7 cellular contexts compared by ENCODE assay signal in the genomic region with DNA sequence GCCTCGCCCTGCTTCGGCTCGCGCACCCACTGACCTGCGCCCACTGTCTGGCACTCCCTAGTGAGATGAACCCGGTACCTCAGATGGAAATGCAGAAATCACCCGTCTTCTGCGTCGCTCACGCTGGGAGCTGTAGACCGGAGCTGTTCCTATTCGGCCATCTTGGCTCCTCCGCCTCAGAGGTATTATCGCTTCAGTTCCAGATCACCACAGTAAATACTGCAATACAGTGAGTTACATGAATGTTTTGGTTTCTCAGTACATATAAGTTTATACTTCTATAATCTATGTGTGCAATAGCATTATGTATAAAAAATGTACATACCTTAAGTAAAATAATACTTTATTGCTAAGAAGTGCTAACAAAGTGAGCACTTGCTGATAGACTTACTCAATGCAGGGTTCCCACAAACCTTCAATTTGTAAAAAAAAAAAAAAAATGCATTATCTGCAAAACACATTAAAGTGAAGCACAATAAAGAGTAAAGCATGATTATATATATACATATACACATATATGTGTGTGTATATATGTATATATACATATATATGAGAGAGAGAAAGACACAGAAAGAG.
DNase-seq lines count a peak whose midpoint lies in the region; FAIRE-seq and TF ChIP-seq lines count a peak whose summit lies in the region.
"Not testable (repeated sequence)": the region's sequence is repeated elsewhere in the genome, so short reads cannot be mapped to it uniquely, and the experiment has no call there.

No MANE protein-coding gene starts in this region.

- TF ChIP-seq EP300 in H1 (IDR thresholded peaks at IDR 0.05; ENCODE audit: borderline replicate concordance in 1 of 2, low read depth in 2 of 2, low read length in 2 of 2), result not testable (repeated sequence)

- peak overlapping the region; percentile 7 to 68; a peak in 2 of 4 replicates for H3K4me2 ChIP-seq in H1 (ENCODE audit: insufficient read depth in 1 of 2, low read depth in 2 of 2, low read length in 2 of 2)

- not testable (repeated sequence) for H3K56ac ChIP-seq in H1 (replicated peaks; ENCODE audit: insufficient read length, low read depth, low read length)

- H3K9me3 ChIP-seq in HUES64 (ENCODE audit: insufficient read depth, low read depth, low read length); H1 (ENCODE audit: insufficient read depth in 2 of 2, low read depth in 1 of 2, low read length in 1 of 2); iPS-20b (ENCODE audit: insufficient read depth, low read depth, low read length): not testable (repeated sequence)
- H3K9me3 ChIP-seq in NT2/D1 (ENCODE audit: insufficient read depth, low read length), result peaks cover 31% of the 10 kb centered on the region

- 22% methylated on average over 7 of the region's 14 CpGs for WGBS in HUES64
- WGBS in H1 (ENCODE audit: extremely low coverage in 1 of 2, insufficient coverage in 1 of 2, insufficient read length in 1 of 2, insufficient replicate concordance in 2 of 2, low coverage in 1 of 2, low lambda C conversion rate in 2 of 2, missing lambda C conversion rate in 1 of 2), 2 experiments, result 92% methylated on average over 8 of the region's 14 CpGs; no CpG with 5 or more reads in 1 of the 2 experiments

- H3K79me2 ChIP-seq in H1 (ENCODE audit: control insufficient read depth in 1 of 2, insufficient read depth in 2 of 2, low read length in 2 of 2), result not testable (repeated sequence)

- FAIRE-seq in H1 (lab: Jason Lieb, UNC), result not testable (repeated sequence)

- not testable (repeated sequence) for H2BK15ac ChIP-seq in H1 (ENCODE audit: low read length)

- not testable (repeated sequence) for H3K18ac ChIP-seq in H1 (ENCODE audit: extremely low read depth, low read length)

- not testable (repeated sequence) for H2AK5ac ChIP-seq in H1 (ENCODE audit: low read depth, low read length)

- not testable (repeated sequence) for H2BK20ac ChIP-seq in H1 (ENCODE audit: low read length)

- POLR2A ChIA-PET in H1 (lab: Charles Lee; ENCODE audit: partially characterized antibody), result interaction anchor here (0.6 to 1.3 kb wide), 2 partner anchors 10 to 59 kb away, joined by 3 read pairs; no protein-coding TSS in a partner anchor

- H3K14ac ChIP-seq in H1 (ENCODE audit: insufficient read length), result not testable (repeated sequence)

- H4K5ac ChIP-seq in H1 (ENCODE audit: insufficient read length, low read depth, low read length), result not testable (repeated sequence)

- H3K36me3 ChIP-seq in HUES64 (ENCODE audit: insufficient read depth, low read length); iPS-20b (ENCODE audit: insufficient read depth, low read depth, low read length): not testable (repeated sequence)
- H3K36me3 ChIP-seq in NT2/D1 (ENCODE audit: insufficient read depth, insufficient read length, low read length), result peaks cover 46% of the 10 kb centered on the region
- peaks cover 0 to 16% (median 0%) of the 10 kb centered on the region in 4 experiments; a peak in 1 of 8 replicates for H3K36me3 ChIP-seq in H1 (ENCODE audit: control insufficient read depth in 2 of 4, insufficient read depth in 4 of 4, low read length in 3 of 4)

- H3K9ac ChIP-seq in HUES64 (ENCODE audit: low read depth, low read length) (peak overlapping the region; percentile 76), H1 (replicated peaks in 1 of 4; ENCODE audit: extremely low read depth in 1 of 4, low read depth in 3 of 4, low read length in 3 of 4) (peak overlapping the region in 1 of 4 experiments; percentile 32; a peak in 1 of 7 replicates), iPS-20b (ENCODE audit: low read depth, low read length) (peak overlapping the region; percentile 58; the same call in 1 of the 2 replicates)
- H3K9ac ChIP-seq in NT2/D1 (ENCODE audit: insufficient read length, low read depth), result not testable (repeated sequence)

- not testable (repeated sequence) for H2BK12ac ChIP-seq in H1 (ENCODE audit: low read depth, low read length)

- not testable (repeated sequence) for TF ChIP-seq CTCF in H1 (IDR thresholded peaks at IDR 0.05; ENCODE audit: control extremely low read depth in 1 of 3, insufficient read depth in 1 of 3, low read depth in 1 of 3, low read length in 3 of 3)

- not testable (repeated sequence) for H2BK120ac ChIP-seq in H1 (replicated peaks; ENCODE audit: low read depth, low read length)

- DNase-seq in DMS79 treated with DMSO at 0.1 percent for 48 hours (lab: John Stamatoyannopoulos, UW) (peak; percentile 12), NCI-H1694 treated with DMSO at 0.1 percent for 48 hours (lab: John Stamatoyannopoulos, UW) (peak; percentile 69), NCI-H460 (ENCODE audit: extremely low read depth, low read depth) (peak; percentile 1), NT2/D1 (ENCODE audit: low read depth, low spot score) (peak; percentile 64)
- DNase-seq in H1 (ENCODE audit: low read depth in 1 of 2, low spot score in 2 of 2), result not testable (repeated sequence)

- not testable (repeated sequence) for TF ChIP-seq POLR2A in H1 (IDR thresholded peaks at IDR 0.05; ENCODE audit: control extremely low read depth in 1 of 2, low read depth in 2 of 2, low read length in 2 of 2)

- H3K27me3 ChIP-seq in HUES64 (ENCODE audit: insufficient read depth, low read length); NT2/D1 (ENCODE audit: insufficient read depth, insufficient read length); H1 (replicated peaks in 1 of 4; ENCODE audit: control insufficient read depth in 3 of 4, extremely low read depth in 1 of 4, insufficient read depth in 3 of 4, low read length in 3 of 4); iPS-20b (ENCODE audit: insufficient read depth, low read length): not testable (repeated sequence)

- H3K4me3 ChIP-seq in HUES64 (ENCODE audit: low read length), result peak overlapping the region; percentile 50
- H3K4me3 ChIP-seq in NT2/D1 (ENCODE audit: insufficient read length, low read depth), result peak overlapping the region; percentile 46
- H3K4me3 ChIP-seq in H1 (ENCODE audit: extremely low read depth in 1 of 4, insufficient read depth in 2 of 4, low read depth in 3 of 4, low read length in 4 of 4), result peak overlapping the region in 2 of 4 experiments; percentile 51 to 63; a peak in 5 of 8 replicates
- peak overlapping the region; percentile 48 for H3K4me3 ChIP-seq in iPS-20b (ENCODE audit: low read length)

- not testable (repeated sequence) for H4K91ac ChIP-seq in H1 (replicated peaks; ENCODE audit: insufficient read length, low read length)

- not testable (repeated sequence) for H4K8ac ChIP-seq in H1 (ENCODE audit: extremely low read depth, insufficient read depth, low read length)

- H3K23ac ChIP-seq in H1 (ENCODE audit: insufficient read length), result not testable (repeated sequence)

- H2AFZ ChIP-seq in H1 (ENCODE audit: low read length), result not testable (repeated sequence)

- not testable (repeated sequence) for H3K27ac ChIP-seq in HUES64 (ENCODE audit: low read depth, low read length); H1 (ENCODE audit: low read depth, low read length); iPS-20b (ENCODE audit: low read length)

- H2BK5ac ChIP-seq in H1 (ENCODE audit: low read depth, low read length), result not testable (repeated sequence)

- H3K23me2 ChIP-seq in H1 (ENCODE audit: low read depth, low read length), result not testable (repeated sequence)

- H3K79me1 ChIP-seq in H1 (ENCODE audit: low read depth, low read length), result not testable (repeated sequence)

- H4K20me1 ChIP-seq in H1 (replicated peaks in 1 of 2; ENCODE audit: control insufficient read depth in 1 of 2, insufficient read depth in 2 of 2, low read length in 2 of 2), result not testable (repeated sequence)

- not testable (repeated sequence) for TF ChIP-seq RAD21 in H1 (IDR thresholded peaks at IDR 0.05 in 1 of 2, conservative IDR thresholded peaks at IDR 0.05 in 1 of 2; ENCODE audit: low read depth in 2 of 2, low read length in 2 of 2)

- H3K4me1 ChIP-seq in HUES64 (ENCODE audit: insufficient read depth, low read length); NT2/D1 (ENCODE audit: insufficient read depth, insufficient read length); H1 (replicated peaks in 1 of 4; ENCODE audit: control insufficient read depth in 3 of 4, insufficient read depth in 4 of 4, low read length in 3 of 4); iPS-20b (ENCODE audit: insufficient read depth, low read length): not testable (repeated sequence)

- not testable (repeated sequence) for H3K4ac ChIP-seq in H1 (replicated peaks; ENCODE audit: insufficient read length, low read depth, low read length)

- CTCF ChIA-PET in H1 (lab: Charles Lee; ENCODE audit: partially characterized antibody), result interaction anchor here (0.7 to 1.3 kb wide), 3 partner anchors 42 to 100 kb away, joined by 3 read pairs; no protein-coding TSS in a partner anchor

TF ChIP-seq in H1, 55 proteins besides CTCF, POLR2A, EP300 and RAD21:
- 0 out of 2 replicates have a peak, but pooled peaks have one; percentile 10 for TF ChIP-seq YY1 (IDR thresholded peaks at IDR 0.05; ENCODE audit: low read depth, low read length)
